27 cellular contexts compared by ENCODE assay signal in the genomic region with DNA sequence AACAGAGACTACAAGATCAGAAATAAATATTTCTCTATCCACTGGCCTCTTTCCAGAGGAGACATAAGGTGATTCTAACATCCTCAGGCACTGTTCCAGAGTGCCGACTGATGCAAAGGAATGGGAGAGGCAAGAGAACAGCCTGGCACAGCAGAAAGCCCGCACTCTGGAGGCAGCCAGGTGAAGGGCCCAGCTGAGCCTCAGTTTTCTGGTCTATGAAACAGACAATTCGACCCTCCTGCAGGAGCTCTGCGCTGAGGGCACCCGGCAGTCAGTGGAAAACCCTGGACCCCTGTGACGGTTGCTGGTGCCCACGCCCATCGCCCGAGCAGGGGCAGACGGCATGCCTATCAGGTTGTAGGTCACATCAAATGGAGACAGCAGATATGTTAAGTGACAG.
DNase-seq lines count a peak whose midpoint lies in the region; ATAC-seq, FAIRE-seq and TF ChIP-seq lines count a peak whose summit lies in the region.
"Had no signal": no experiment of that assay in that cellular context is flagged by ENCODE, and none has a peak within 500 bp of the region (broad histone marks: within the 10 kb centered on the region; RNA-seq: fewer than 3 reads in every experiment).

No MANE protein-coding gene starts in this region.

- FAIRE-seq in kidney (lab: Jason Lieb, UNC) (no peak), GM19239 (lab: Jason Lieb, UNC) (no peak)
- FAIRE-seq: frontal cortex, GM12892 had no signal

- H3K27me3 ChIP-seq in NT2/D1 (ENCODE audit: insufficient read depth, insufficient read length) = no peaks in the 10 kb centered on the region
- H3K27me3 ChIP-seq: breast epithelium, colonic mucosa, stomach, tibial artery had no signal

- no peak overlapping the region for H3K4me3 ChIP-seq in NT2/D1 (ENCODE audit: insufficient read length, low read depth)
- no peak overlapping the region for H3K4me3 ChIP-seq in kidney (ENCODE audit: low read length in 2 of 2)
- H3K4me3 ChIP-seq: breast epithelium, colonic mucosa, stomach, tibial artery had no signal

- intact Hi-C loops in kidney (cut with DNase I) = no loop called here

- H3K4me1 Mint-ChIP-seq in stimulated activated naive CD8-positive, alpha-beta T cell treated with anti-CD3 and anti-CD28 coated beads, Interleukin-15, amount 100 ng/mL, for 72 hours = peaks cover 5% of the 10 kb centered on the region
- H3K4me1 Mint-ChIP-seq: activated T-helper 17 cell treated with anti-CD3 and anti-CD28 coated beads, Interleukin-2, amount 50 U/mL, for 72 hours had no signal

- DNase-seq in D341Med (ENCODE audit: low spot score) (peak; percentile 45), NT2/D1 (ENCODE audit: low read depth, low spot score) (no peak), kidney (peak; percentile 27), GM19239 (ENCODE audit: insufficient read length, low spot score) (no peak), germinal center (ENCODE audit: low spot score) (no peak)
- no peak for DNase-seq in stimulated activated naive CD8-positive, alpha-beta T cell treated with anti-CD3 and anti-CD28 coated beads, Interleukin-15, amount 100 ng/mL, for 72 hours
- DNase-seq: amygdala; colonic mucosa; HFFc6; hypothalamus; Karpas-422; naive thymus-derived CD8-positive, alpha-beta T cell; NCI-H526; occipital lobe; SHP77 treated with DMSO at 0.1 percent for 48 hours; stomach; SW 1271; T1000; tibial artery had no signal

- H3K9me3 ChIP-seq in NT2/D1 (ENCODE audit: insufficient read depth, low read length) (peaks cover 7% of the 10 kb centered on the region; the same call in 1 of the 2 replicates), kidney (ENCODE audit: control insufficient read depth in 1 of 2, low read length in 2 of 2) (no peaks in the 10 kb centered on the region)
- H3K9me3 ChIP-seq: breast epithelium, colonic mucosa, stomach, tibial artery had no signal

- H3K9ac ChIP-seq in NT2/D1 (ENCODE audit: insufficient read length, low read depth) = peak overlapping the region; percentile 36
- no peak overlapping the region for H3K9ac ChIP-seq in kidney (ENCODE audit: low read length in 2 of 2)

- ATAC-seq in stimulated activated naive CD8-positive, alpha-beta T cell treated with anti-CD3 and anti-CD28 coated beads, Interleukin-15, amount 100 ng/mL, for 72 hours = no peak
- ATAC-seq: activated T-helper 17 cell treated with anti-CD3 and anti-CD28 coated beads, Interleukin-2, amount 50 U/mL, for 72 hours; naive thymus-derived CD8-positive, alpha-beta T cell; Panc1 had no signal

- no peaks in the 10 kb centered on the region for H3K27me3 Mint-ChIP-seq in stimulated activated naive CD8-positive, alpha-beta T cell treated with anti-CD3 and anti-CD28 coated beads, Interleukin-15, amount 100 ng/mL, for 72 hours
- H3K27me3 Mint-ChIP-seq: activated naive CD4-positive, alpha-beta T cell treated with anti-CD3 and anti-CD28 coated beads, Interleukin-2, amount 50 U/mL, for 24 hours; activated T-helper 17 cell treated with anti-CD3 and anti-CD28 coated beads, Interleukin-2, amount 50 U/mL, for 72 hours; naive thymus-derived CD8-positive, alpha-beta T cell had no signal

- H3K4me3 Mint-ChIP-seq in stimulated activated naive CD8-positive, alpha-beta T cell treated with anti-CD3 and anti-CD28 coated beads, Interleukin-15, amount 100 ng/mL, for 72 hours = no peak overlapping the region
- H3K4me3 Mint-ChIP-seq: activated naive CD4-positive, alpha-beta T cell treated with anti-CD3 and anti-CD28 coated beads, Interleukin-2, amount 50 U/mL, for 24 hours; activated T-helper 17 cell treated with anti-CD3 and anti-CD28 coated beads, Interleukin-2, amount 50 U/mL, for 72 hours; HFFc6; naive thymus-derived CD8-positive, alpha-beta T cell had no signal

- TF ChIP-seq CTCF in 22Rv1 (IDR thresholded peaks at IDR 0.05) (no peak), kidney (IDR thresholded peaks at IDR 0.05; ENCODE audit: borderline replicate concordance, extremely low read depth, insufficient read depth) (no peak)

- H3K36me3 ChIP-seq in NT2/D1 (ENCODE audit: insufficient read depth, insufficient read length, low read length) (peaks cover 32% of the 10 kb centered on the region), kidney (ENCODE audit: control insufficient read depth in 1 of 2, insufficient read depth in 2 of 2, low read length in 2 of 2) (no peaks in the 10 kb centered on the region)
- H3K36me3 ChIP-seq: breast epithelium, colonic mucosa had no signal

- H3K4me1 ChIP-seq in NT2/D1 (ENCODE audit: insufficient read depth, insufficient read length) = peaks cover 10% of the 10 kb centered on the region
- peaks cover 0 to 4% of the 10 kb centered on the region in 2 donors for H3K4me1 ChIP-seq in kidney (ENCODE audit: control insufficient read depth in 1 of 2, insufficient read depth in 1 of 2, low read depth in 1 of 2, low read length in 2 of 2)
- H3K4me1 ChIP-seq: breast epithelium, colonic mucosa, tibial artery had no signal

- H3K27ac ChIP-seq in 22Rv1 = peak overlapping the region; percentile 2; the same call in 1 of the 2 replicates
- no peak overlapping the region for H3K27ac ChIP-seq in kidney (ENCODE audit: low read depth in 2 of 2, low read length in 2 of 2)
- H3K27ac ChIP-seq: breast epithelium, C4-2B, colonic mucosa, tibial artery had no signal

- H3K9me3 Mint-ChIP-seq in stimulated activated naive CD8-positive, alpha-beta T cell treated with anti-CD3 and anti-CD28 coated beads, Interleukin-15, amount 100 ng/mL, for 72 hours = no peaks in the 10 kb centered on the region
- H3K9me3 Mint-ChIP-seq: activated naive CD4-positive, alpha-beta T cell treated with anti-CD3 and anti-CD28 coated beads, Interleukin-2, amount 50 U/mL, for 24 hours; activated T-helper 17 cell treated with anti-CD3 and anti-CD28 coated beads, Interleukin-2, amount 50 U/mL, for 72 hours; HFFc6; naive thymus-derived CD8-positive, alpha-beta T cell had no signal

- no peak overlapping the region for H3K27ac Mint-ChIP-seq in stimulated activated naive CD8-positive, alpha-beta T cell treated with anti-CD3 and anti-CD28 coated beads, Interleukin-15, amount 100 ng/mL, for 72 hours
- H3K27ac Mint-ChIP-seq: activated naive CD4-positive, alpha-beta T cell treated with anti-CD3 and anti-CD28 coated beads, Interleukin-2, amount 50 U/mL, for 24 hours; activated T-helper 17 cell treated with anti-CD3 and anti-CD28 coated beads, Interleukin-2, amount 50 U/mL, for 72 hours; naive thymus-derived CD8-positive, alpha-beta T cell had no signal

Comparison
In these comparisons a context has a peak if more than half of its experiments do, and no peak if none do; other contexts are left out.
1. DNase-seq: peak in D341Med (single experiment) and kidney (single experiment); none in NT2/D1 (single experiment), stimulated activated naive CD8-positive, alpha-beta T cell treated with anti-CD3 and anti-CD28 coated beads, Interleukin-15, amount 100 ng/mL, for 72 hours (0 of 2), GM19239 (single experiment) and germinal center (single experiment).